In genomic region chr7:135993950-135994349, GRCh38 we compare ENCODE assay signal across 10 cellular contexts. TPM values are rescaled to one million over a fixed set of nuclear protein-coding genes. Genes with fewer than 3 reads are reported as not detected.
DNase-seq lines count a peak whose midpoint lies in the region; ATAC-seq, FAIRE-seq and TF ChIP-seq lines count a peak whose summit lies in the region.
"Had no signal": no experiment of that assay in that cellular context is flagged by ENCODE, and none has a peak within 500 bp of the region (broad histone marks: within the 10 kb centered on the region; RNA-seq: fewer than 3 reads in every experiment).

No MANE protein-coding gene starts in this region.

- no peak for TF ChIP-seq RAD21 in HepG2 (CRISPR knock-in tag; IDR thresholded peaks at IDR 0.05)

- H3K4me1 ChIP-seq in psoas muscle (no peaks in the 10 kb centered on the region), HepG2 (ENCODE audit: insufficient read depth, low read length) (no peaks in the 10 kb centered on the region)

- intact Hi-C loops in psoas muscle (cut with DNase I) = no loop called here
- intact Hi-C loops in HepG2 (cut with micrococcal nuclease; ENCODE audit: unreplicated experiment) = no loop called here

- peaks cover 11% of the 10 kb centered on the region for H3K27me3 Mint-ChIP-seq in activated naive CD8-positive, alpha-beta T cell treated with anti-CD3 and anti-CD28 coated beads, Interleukin-2, amount 10 ng/mL, durations not matched to agents 7 days and 5 days
- peaks cover 4% of the 10 kb centered on the region for H3K27me3 Mint-ChIP-seq in activated naive CD8-positive, alpha-beta T cell treated with anti-CD3 and anti-CD28 coated beads, Interleukin-2, amount 50 U/mL, for 24 hours

- no peak overlapping the region for H3K27ac Mint-ChIP-seq in activated naive CD8-positive, alpha-beta T cell treated with anti-CD3 and anti-CD28 coated beads, Interleukin-2, amount 10 ng/mL, durations not matched to agents 7 days and 5 days
- no peak overlapping the region for H3K27ac Mint-ChIP-seq in activated naive CD8-positive, alpha-beta T cell treated with anti-CD3 and anti-CD28 coated beads, Interleukin-2, amount 50 U/mL, for 24 hours

- WGBS in psoas muscle, 3 donors = 85 to 90% (median 86%) methylated on average over 3 of the region's 3 CpGs
- 14% methylated on average over 3 of the region's 3 CpGs for WGBS in HepG2 (ENCODE audit: low lambda C conversion rate)

- ATAC-seq in activated naive CD8-positive, alpha-beta T cell treated with anti-CD3 and anti-CD28 coated beads, Interleukin-2, amount 10 ng/mL, durations not matched to agents 7 days and 5 days (ENCODE audit: low read depth) = peak; percentile 42
- no peak for ATAC-seq in activated naive CD8-positive, alpha-beta T cell treated with anti-CD3 and anti-CD28 coated beads, Interleukin-2, amount 50 U/mL, for 24 hours
- peak; percentile 79 for ATAC-seq in HG02678 (IDR thresholded peaks at IDR 0.05; ENCODE audit: unreplicated experiment)
- peak; percentile 50 for ATAC-seq in HG03571 (IDR thresholded peaks at IDR 0.05; ENCODE audit: unreplicated experiment)
- ATAC-seq in psoas muscle = no peak
- ATAC-seq in HepG2 = no peak

- no TSS peak for BruUV-seq in HepG2 (replicated peaks; lab: Mats Ljungman, UMichigan)

- H3K36me3 Mint-ChIP-seq in activated naive CD8-positive, alpha-beta T cell treated with anti-CD3 and anti-CD28 coated beads, Interleukin-2, amount 10 ng/mL, durations not matched to agents 7 days and 5 days = no peaks in the 10 kb centered on the region
- H3K36me3 Mint-ChIP-seq in activated naive CD8-positive, alpha-beta T cell treated with anti-CD3 and anti-CD28 coated beads, Interleukin-2, amount 50 U/mL, for 24 hours (ENCODE audit: low read depth) = no peaks in the 10 kb centered on the region

- H3K36me3 ChIP-seq in psoas muscle (ENCODE audit: insufficient read depth in 1 of 2, low read depth in 1 of 2) = no peaks in the 10 kb centered on the region
- H3K36me3 ChIP-seq in HepG2 (replicated peaks in 1 of 2; ENCODE audit: control insufficient read depth in 1 of 2, insufficient read depth in 2 of 2, low read length in 2 of 2) = no peaks in the 10 kb centered on the region
- H3K36me3 ChIP-seq: SJSA1 had no signal

- TF ChIP-seq EP300 in HepG2 (IDR thresholded peaks at IDR 0.05; ENCODE audit: low read depth in 2 of 2, low read length in 2 of 2) = no peak
- no peak for TF ChIP-seq EP300 in HepG2 (CRISPR knock-in tag; IDR thresholded peaks at IDR 0.05; ENCODE audit: borderline replicate concordance)

- H3K4me2 ChIP-seq in HepG2 (ENCODE audit: low read depth, low read length) = no peak overlapping the region

- in situ Hi-C loops in HepG2 (cut with HindIII; ENCODE audit: extremely low pct_ligation_motif_present, low pct_unique_long_range_greater_than_20kb) = no loop called here

- no peak for DNase-seq in activated naive CD8-positive, alpha-beta T cell treated with anti-CD3 and anti-CD28 coated beads, Interleukin-2, amount 10 ng/mL, durations not matched to agents 7 days and 5 days
- DNase-seq in activated naive CD8-positive, alpha-beta T cell treated with anti-CD3 and anti-CD28 coated beads, Interleukin-2, amount 50 U/mL, for 24 hours = no peak
- DNase-seq in psoas muscle = no peak
- no peak for DNase-seq in HepG2 (ENCODE audit: low spot score)
- DNase-seq in midbrain (lab: John Stamatoyannopoulos, UW) = no peak
- no peak for DNase-seq in GM20000 (ENCODE audit: low spot score)
- DNase-seq: NCI-H446 had no signal

- no peaks in the 10 kb centered on the region for H3K79me2 ChIP-seq in HepG2 (ENCODE audit: insufficient read depth, low read length)

- H3K9me3 ChIP-seq in psoas muscle (no peaks in the 10 kb centered on the region), HepG2 (ENCODE audit: low read length) (no peaks in the 10 kb centered on the region)
- H3K9me3 ChIP-seq: SJSA1 had no signal

- no peak overlapping the region for H3K4me3 ChIP-seq in psoas muscle
- no peak overlapping the region for H3K4me3 ChIP-seq in HepG2 (replicated peaks in 1 of 3; ENCODE audit: insufficient read depth in 1 of 3, low read depth in 2 of 3, low read length in 3 of 3)
- H3K4me3 ChIP-seq: SJSA1 had no signal

- TF ChIP-seq CTCF in psoas muscle (IDR thresholded peaks at IDR 0.05) = no peak
- no peak for TF ChIP-seq CTCF in HepG2 (CRISPR knock-in tag; IDR thresholded peaks at IDR 0.05)
- TF ChIP-seq CTCF in GM20000 (IDR thresholded peaks at IDR 0.05; ENCODE audit: extremely low read depth, missing control alignments) = no peak

- FAIRE-seq in HepG2 (lab: Jason Lieb, UNC) = no peak

- H3K4me3 Mint-ChIP-seq in activated naive CD8-positive, alpha-beta T cell treated with anti-CD3 and anti-CD28 coated beads, Interleukin-2, amount 10 ng/mL, durations not matched to agents 7 days and 5 days = peak overlapping the region; percentile 13
- no peak overlapping the region for H3K4me3 Mint-ChIP-seq in activated naive CD8-positive, alpha-beta T cell treated with anti-CD3 and anti-CD28 coated beads, Interleukin-2, amount 50 U/mL, for 24 hours

- H3K4me1 Mint-ChIP-seq in activated naive CD8-positive, alpha-beta T cell treated with anti-CD3 and anti-CD28 coated beads, Interleukin-2, amount 10 ng/mL, durations not matched to agents 7 days and 5 days = peaks cover 10% of the 10 kb centered on the region
- peaks cover 21% of the 10 kb centered on the region for H3K4me1 Mint-ChIP-seq in activated naive CD8-positive, alpha-beta T cell treated with anti-CD3 and anti-CD28 coated beads, Interleukin-2, amount 50 U/mL, for 24 hours

- H3K27ac ChIP-seq in psoas muscle (no peak overlapping the region), HepG2 (ENCODE audit: extremely low read length, insufficient read depth, low read length) (no peak overlapping the region)
- H3K27ac ChIP-seq: SJSA1 had no signal

- CTCF ChIA-PET in HepG2 (lab: Yijun Ruan, JAX; ENCODE audit: low intra/inter-chr PET ratio, low total read pairs) = no interaction called here

- H2AFZ ChIP-seq in HepG2 (ENCODE audit: low read length) = no peak overlapping the region

- no peaks in the 10 kb centered on the region for H3K27me3 ChIP-seq in psoas muscle (ENCODE audit: insufficient read depth in 3 of 3, low read length in 2 of 3)
- H3K27me3 ChIP-seq in HepG2 (ENCODE audit: control insufficient read depth in 1 of 2, insufficient read depth in 2 of 2, low read length in 2 of 2) = peaks cover 2 to 18% of the 10 kb centered on the region in 2 experiments; a peak in 3 of 5 replicates
- H3K27me3 ChIP-seq: SJSA1 had no signal

- no peak for TF ChIP-seq POLR2A in HepG2 (IDR thresholded peaks at IDR 0.05; ENCODE audit: insufficient read depth in 1 of 2, low read depth in 2 of 2, low read length in 2 of 2)

- H3K9me3 Mint-ChIP-seq in activated naive CD8-positive, alpha-beta T cell treated with anti-CD3 and anti-CD28 coated beads, Interleukin-2, amount 10 ng/mL, durations not matched to agents 7 days and 5 days = peaks cover 2% of the 10 kb centered on the region
- no peaks in the 10 kb centered on the region for H3K9me3 Mint-ChIP-seq in activated naive CD8-positive, alpha-beta T cell treated with anti-CD3 and anti-CD28 coated beads, Interleukin-2, amount 50 U/mL, for 24 hours

- POLR2A ChIA-PET in activated naive CD8-positive, alpha-beta T cell treated with anti-CD3 and anti-CD28 coated beads, Interleukin-2, amount 10 ng/mL, durations not matched to agents 7 days and 5 days (lab: Charles Lee) = no interaction called here
- POLR2A ChIA-PET in HepG2 (lab: Yijun Ruan, JAX) = no interaction called here

- no peaks in the 10 kb centered on the region for H4K20me1 ChIP-seq in HepG2 (ENCODE audit: insufficient read depth, low read length)

- H3K9ac ChIP-seq in HepG2 (ENCODE audit: insufficient read depth, low read depth, low read length) = no peak overlapping the region

TF ChIP-seq in HepG2, 621 proteins besides CTCF, POLR2A, EP300 and RAD21 (continues in another document):
- TF ChIP-seq ZBTB38 (CRISPR knock-in tag; IDR thresholded peaks at IDR 0.05) = no peak
- TF ChIP-seq GTF3A (CRISPR knock-in tag; conservative IDR thresholded peaks at IDR 0.05) = no peak
- TF ChIP-seq ZNF354B (CRISPR knock-in tag; IDR thresholded peaks at IDR 0.05) = no peak
- no peak for TF ChIP-seq PITX1 (CRISPR knock-in tag; IDR thresholded peaks at IDR 0.05)
- TF ChIP-seq ZFAT (CRISPR knock-in tag; conservative IDR thresholded peaks at IDR 0.05) = no peak

RNA-seq across cellular contexts. Expression of gene MTPN, which starts 16.8 kb away (rescaled TPM):
- 100 to 1,000 TPM; 120 to 127 TPM for total RNA-seq in activated naive CD8-positive, alpha-beta T cell treated with anti-CD3 and anti-CD28 coated beads, Interleukin-2, amount 10 ng/mL, durations not matched to agents 7 days and 5 days
- total RNA-seq in psoas muscle (10 to 100 TPM; 57.1 to 75.2 (median 60.1) TPM), HepG2 (2016; rRNA removed; fragmentation: Illumina TruSeq; extraction: Trizol) (71.7 and 119 TPM in 2 replicates)
- polyA plus RNA-seq in psoas muscle (100 to 1,000 TPM in 1 of 3 donors, 10 to 100 TPM in 2; 41.4 to 107 (median 62.7) TPM), HepG2 (2011; rRNA removed) (25.6 and 31.1 TPM in 2 replicates)
- total RNA-seq in HepG2 (2016; cell fraction: cytosol; rRNA removed; fragmentation: Illumina TruSeq; extraction: Trizol; ENCODE audit: low read depth) = 5.7 and 5.9 TPM in 2 replicates
- total RNA-seq in HepG2 (2016; cell fraction: insoluble cytoplasmic fraction; rRNA removed; fragmentation: Illumina TruSeq; extraction: Trizol) = 72.1 and 120 TPM in 2 replicates
- 39.9 and 40.8 TPM in 2 replicates for total RNA-seq in HepG2 (2016; cell fraction: membrane; rRNA removed; fragmentation: Illumina TruSeq; extraction: Trizol)
- total RNA-seq in HepG2 (2016; cell fraction: nucleus; rRNA removed; fragmentation: Illumina TruSeq; extraction: Trizol) = 33.8 and 35.3 TPM in 2 replicates
- 15.2 and 21.5 TPM in 2 replicates for polyA plus RNA-seq in HepG2 (2011; cell fraction: cytosol; rRNA removed)
- 8.0 and 9.7 TPM in 2 replicates for polyA plus RNA-seq in HepG2 (2011; cell fraction: nucleus; rRNA removed)
- 39.5 and 49.7 TPM in 2 replicates for polyA plus RNA-seq in HepG2 (2012)
- 3.8 and 3.9 TPM in 2 replicates for polyA plus RNA-seq in HepG2 (2016; cell fraction: cytosol; fragmentation: Illumina TruSeq; extraction: Trizol; ENCODE audit: low read depth)
- 122 and 125 TPM in 2 replicates for polyA plus RNA-seq in HepG2 (2016; cell fraction: insoluble cytoplasmic fraction; fragmentation: Illumina TruSeq; extraction: Trizol; ENCODE audit: low read depth)
- polyA plus RNA-seq in HepG2 (2016; cell fraction: membrane; fragmentation: Illumina TruSeq; extraction: Trizol; ENCODE audit: low read depth) = 23.7 and 24.3 TPM in 2 replicates
- polyA plus RNA-seq in HepG2 (2016; cell fraction: nucleus; fragmentation: Illumina TruSeq; extraction: Trizol; ENCODE audit: insufficient read depth, low read depth) = 32.0 and 35.0 TPM in 2 replicates
- 59.8 and 73.4 TPM in 2 replicates for polyA minus RNA-seq in HepG2 (2011; rRNA and poly(A)+ RNA removed; ENCODE audit: low replicate concordance)
- 55.1 and 57.2 TPM in 2 replicates for polyA minus RNA-seq in HepG2 (2011; cell fraction: cytosol; rRNA and poly(A)+ RNA removed)
- 25.1 and 29.2 TPM in 2 replicates for polyA minus RNA-seq in HepG2 (2011; cell fraction: nucleus; rRNA and poly(A)+ RNA removed)

Comparison
In these comparisons a context has a peak if more than half of its experiments do, and no peak if none do; other contexts are left out.
1. ATAC-seq: peak in activated naive CD8-positive, alpha-beta T cell treated with anti-CD3 and anti-CD28 coated beads, Interleukin-2, amount 10 ng/mL, durations not matched to agents 7 days and 5 days (single experiment), HG02678 (single experiment) and HG03571 (single experiment); none in activated naive CD8-positive, alpha-beta T cell treated with anti-CD3 and anti-CD28 coated beads, Interleukin-2, amount 50 U/mL, for 24 hours (single experiment), psoas muscle (0 of 4) and HepG2 (single experiment).